In the genomic region with DNA sequence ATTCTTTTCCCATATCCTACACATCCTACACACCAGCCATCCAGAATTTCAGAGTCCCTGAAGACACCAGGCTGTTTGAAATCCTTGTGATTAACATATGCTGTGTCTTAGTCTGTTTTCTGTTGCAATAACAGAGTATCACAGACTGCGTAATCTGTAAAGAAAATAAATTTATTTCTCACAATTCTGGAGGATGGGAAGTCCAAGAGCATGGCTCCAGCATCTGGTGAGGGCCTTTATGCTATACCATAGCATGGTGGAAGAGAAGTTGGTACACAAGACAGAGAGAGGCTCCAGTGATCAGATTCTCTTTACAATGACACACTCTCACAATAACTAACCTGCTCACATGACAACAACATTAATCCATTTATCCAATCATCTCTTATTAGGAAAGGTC, we compare ENCODE assay signal across 1 cellular context.
TF ChIP-seq lines count a peak whose summit lies in the region.

No MANE protein-coding gene starts in this region.

TF ChIP-seq in HepG2, 621 proteins besides CTCF, POLR2A, EP300 and RAD21:
- TF ChIP-seq, protein P1, sequence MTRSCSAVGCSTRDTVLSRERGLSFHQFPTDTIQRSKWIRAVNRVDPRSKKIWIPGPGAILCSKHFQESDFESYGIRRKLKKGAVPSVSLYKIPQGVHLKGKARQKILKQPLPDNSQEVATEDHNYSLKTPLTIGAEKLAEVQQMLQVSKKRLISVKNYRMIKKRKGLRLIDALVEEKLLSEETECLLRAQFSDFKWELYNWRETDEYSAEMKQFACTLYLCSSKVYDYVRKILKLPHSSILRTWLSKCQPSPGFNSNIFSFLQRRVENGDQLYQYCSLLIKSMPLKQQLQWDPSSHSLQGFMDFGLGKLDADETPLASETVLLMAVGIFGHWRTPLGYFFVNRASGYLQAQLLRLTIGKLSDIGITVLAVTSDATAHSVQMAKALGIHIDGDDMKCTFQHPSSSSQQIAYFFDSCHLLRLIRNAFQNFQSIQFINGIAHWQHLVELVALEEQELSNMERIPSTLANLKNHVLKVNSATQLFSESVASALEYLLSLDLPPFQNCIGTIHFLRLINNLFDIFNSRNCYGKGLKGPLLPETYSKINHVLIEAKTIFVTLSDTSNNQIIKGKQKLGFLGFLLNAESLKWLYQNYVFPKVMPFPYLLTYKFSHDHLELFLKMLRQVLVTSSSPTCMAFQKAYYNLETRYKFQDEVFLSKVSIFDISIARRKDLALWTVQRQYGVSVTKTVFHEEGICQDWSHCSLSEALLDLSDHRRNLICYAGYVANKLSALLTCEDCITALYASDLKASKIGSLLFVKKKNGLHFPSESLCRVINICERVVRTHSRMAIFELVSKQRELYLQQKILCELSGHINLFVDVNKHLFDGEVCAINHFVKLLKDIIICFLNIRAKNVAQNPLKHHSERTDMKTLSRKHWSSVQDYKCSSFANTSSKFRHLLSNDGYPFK (CRISPR knock-in tag; IDR thresholded peaks at IDR 0.05; ENCODE audit: borderline replicate concordance) = no peak
- peak; percentile 97; the same call in 1 of the 2 replicates for TF ChIP-seq ZNF564 (CRISPR knock-in tag; IDR thresholded peaks at IDR 0.05)
